In genomic region chr2:27281442-27281841, GRCh38 we compare ENCODE assay signal across 1 cellular context.
TF ChIP-seq lines count a peak whose summit lies in the region.

No MANE protein-coding gene starts in this region.

TF ChIP-seq in HCT116, 20 proteins besides CTCF, POLR2A, EP300 and RAD21 (continued from another document):
- no peak for TF ChIP-seq REST (IDR thresholded peaks at IDR 0.05; ENCODE audit: low read depth)
- no peak for TF ChIP-seq ELF1 (IDR thresholded peaks at IDR 0.05; ENCODE audit: borderline replicate concordance, low read depth)
- TF ChIP-seq FOSL1 (IDR thresholded peaks at IDR 0.05; ENCODE audit: low read depth), result no peak
- no peak for TF ChIP-seq JUND (IDR thresholded peaks at IDR 0.05)
- no peak for TF ChIP-seq ATF3 (IDR thresholded peaks at IDR 0.05)
